In genomic region chr6:89941031-89941775, GRCh38 we compare ENCODE assay signal across 11 cellular contexts. TPM values are rescaled to one million over a fixed set of nuclear protein-coding genes. Genes with fewer than 3 reads are reported as not detected.
DNase-seq lines count a peak whose midpoint lies in the region; ATAC-seq and TF ChIP-seq lines count a peak whose summit lies in the region.
"Had no signal": no experiment of that assay in that cellular context is flagged by ENCODE, and none has a peak within 500 bp of the region (broad histone marks: within the 10 kb centered on the region; RNA-seq: fewer than 3 reads in every experiment).

No MANE protein-coding gene starts in this region.

- H3K36me3 ChIP-seq in uterus, result no peaks in the 10 kb centered on the region
- peaks cover 0 to 26% (median 0%) of the 10 kb centered on the region in 6 donors for H3K36me3 ChIP-seq in spleen
- H3K36me3 ChIP-seq: SJSA1 had no signal

- H3K4me3 ChIP-seq in uterus (no peak overlapping the region), spleen (no peak overlapping the region), coronary artery (no peak overlapping the region)
- H3K4me3 ChIP-seq: ascending aorta, SJSA1 had no signal

- no peaks in the 10 kb centered on the region for H3K27me3 ChIP-seq in uterus
- H3K27me3 ChIP-seq in spleen (replicated peaks in 1 of 7), result no peaks in the 10 kb centered on the region
- H3K27me3 ChIP-seq: ascending aorta, SJSA1 had no signal

- H3K36me3 Mint-ChIP-seq in brain (peaks cover 23% of the 10 kb centered on the region), memory B cell (peaks cover 25% of the 10 kb centered on the region)

- H3K9me3 Mint-ChIP-seq in brain (no peaks in the 10 kb centered on the region), memory B cell (no peaks in the 10 kb centered on the region)

- peak overlapping the region; percentile 35 to 37 for H3K27ac ChIP-seq in uterus
- H3K27ac ChIP-seq in spleen, result no peak overlapping the region
- H3K27ac ChIP-seq in coronary artery, result no peak overlapping the region
- H3K27ac ChIP-seq: ascending aorta, SJSA1 had no signal

- 91 to 95% (median 93%) methylated on average over 15 of the region's 15 CpGs for WGBS in spleen, 5 donors

- H3K4me1 Mint-ChIP-seq in brain, result peaks cover 18% of the 10 kb centered on the region
- H3K4me1 Mint-ChIP-seq in memory B cell, result peaks cover 6% of the 10 kb centered on the region

- DNase-seq in Right ventricle myocardium inferior (ENCODE audit: missing footprints), result no peak
- no peak for DNase-seq in cardiac septum (ENCODE audit: low spot score)
- no peak for DNase-seq in memory B cell (ENCODE audit: low spot score in 2 of 2)
- DNase-seq in uterus, result peak in 1 of 2 donors; percentile 35
- no peak for DNase-seq in spleen
- no peak for DNase-seq in activated CD4-positive, alpha-beta T cell treated with anti-CD3 and anti-CD28 coated beads for 4 hours
- no peak for DNase-seq in coronary artery (ENCODE audit: low spot score)

- ATAC-seq in Right ventricle myocardium inferior, result peak; percentile 54
- ATAC-seq in memory B cell (ENCODE audit: low read depth), result no peak

- intact Hi-C loops in Right ventricle myocardium inferior (cut with DNase I), result loop anchor here (10.0 kb wide), 1 partner anchor 454 kb away; no protein-coding TSS in a partner anchor
- intact Hi-C loops in cardiac septum (cut with DNase I), result loop anchor here (2.0 to 5.0 kb wide), 2 partner anchors 456 to 538 kb away; no protein-coding TSS in a partner anchor
- intact Hi-C loops in uterus (cut with DNase I; ENCODE audit: low total_unique reads), result loop anchor here (10.0 kb wide), 1 partner anchor 454 kb away; no protein-coding TSS in a partner anchor
- intact Hi-C loops in spleen (cut with DNase I; ENCODE audit: low total_unique reads), result loop anchor here (2.0 to 10.0 kb wide), 2 partner anchors 454 to 538 kb away; no protein-coding TSS in a partner anchor

- TF ChIP-seq POLR2A in uterus (IDR thresholded peaks at IDR 0.05) (no peak), spleen (IDR thresholded peaks at IDR 0.05) (no peak)

- peak overlapping the region; percentile 6 to 76 (median 45) for H3K27ac Mint-ChIP-seq in brain
- peak overlapping the region; percentile 62 for H3K27ac Mint-ChIP-seq in memory B cell

- H3K27me3 Mint-ChIP-seq in brain (peaks cover 5% of the 10 kb centered on the region), memory B cell (no peaks in the 10 kb centered on the region)

- no peaks in the 10 kb centered on the region for H3K4me1 ChIP-seq in uterus
- H3K4me1 ChIP-seq in spleen, result peaks cover 0 to 9% (median 0%) of the 10 kb centered on the region in 6 donors

- TF ChIP-seq CTCF in brain (conservative IDR thresholded peaks at IDR 0.05) (no peak), uterus (IDR thresholded peaks at IDR 0.05) (no peak), spleen (IDR thresholded peaks at IDR 0.05 in 8 of 11, conservative IDR thresholded peaks at IDR 0.05 in 3 of 11) (no peak), coronary artery (IDR thresholded peaks at IDR 0.05) (no peak)

- H3K4me3 Mint-ChIP-seq in brain, result peak overlapping the region in 1 of 5 experiments; percentile 47
- H3K4me3 Mint-ChIP-seq in memory B cell, result no peak overlapping the region

- H3K9me3 ChIP-seq in uterus (no peaks in the 10 kb centered on the region), spleen (peaks cover 0 to 4% (median 0%) of the 10 kb centered on the region in 8 donors)
- H3K9me3 ChIP-seq: ascending aorta, SJSA1 had no signal

RNA-seq across cellular contexts. Expression of gene GJA10, which starts 46.9 kb away (rescaled TPM):
- total RNA-seq in Right ventricle myocardium inferior, result not detected
- not detected for total RNA-seq in cardiac septum
- polyA plus RNA-seq in brain (ENCODE audit: insufficient read depth, low read depth, low replicate concordance), result not detected
- not detected for total RNA-seq in uterus
- not detected for total RNA-seq in spleen
- polyA plus RNA-seq in spleen, result not detected
- total RNA-seq: ascending aorta, HT-29, SJSA1 had no signal

Comparison
In these comparisons a context has a peak if more than half of its experiments do, and no peak if none do; other contexts are left out.
1. H3K27ac ChIP-seq: peak in uterus (2 of 2); none in spleen (0 of 8) and coronary artery (0 of 2).